In the genomic region with DNA sequence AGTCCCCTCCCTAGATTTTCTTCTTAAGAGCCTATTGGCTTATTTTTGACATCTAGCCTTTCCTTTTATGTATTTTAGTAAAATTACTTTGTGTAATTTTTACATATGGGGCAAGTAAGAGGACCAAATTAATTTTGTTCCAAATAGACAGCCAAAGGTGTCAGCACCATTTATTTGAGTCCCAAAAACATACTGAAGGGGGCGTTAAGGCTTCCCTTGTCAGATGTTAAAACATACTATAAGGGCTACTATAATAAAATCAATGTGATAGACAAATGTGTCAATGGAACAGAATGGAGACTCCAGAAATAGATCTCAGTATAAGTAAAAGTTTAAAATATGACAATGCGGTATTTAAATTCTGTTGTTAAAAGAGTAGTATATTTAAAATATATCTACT, we compare ENCODE assay signal across 15 cellular contexts.
"Had no signal": no experiment of that assay in that cellular context is flagged by ENCODE, and none has a peak within 500 bp of the region (broad histone marks: within the 10 kb centered on the region; RNA-seq: fewer than 3 reads in every experiment).

No MANE protein-coding gene starts in this region.

- FAIRE-seq: small intestine had no signal

- ATAC-seq: mucosa of descending colon; naive thymus-derived CD8-positive, alpha-beta T cell; right cardiac atrium; stimulated activated effector memory CD8-positive, alpha-beta T cell treated with anti-CD3 and anti-CD28 coated beads, Interleukin-12 subunit alpha, Interleukin-12 subunit beta, amount 100 ng/mL, for 72 hours had no signal

- H3K36me3 ChIP-seq: esophagus muscularis mucosa, thyroid gland had no signal

- DNase-seq: activated CD4-positive, alpha-beta memory T cell treated with anti-CD3 and anti-CD28 coated beads, Interleukin-2, amount 10 ng/mL, durations not matched to agents 7 days and 5 days; activated gamma-delta T cell; activated T-cell treated with anti-CD3 and anti-CD28 coated beads, Interleukin-2, amount 50 U/mL, for 48 hours; amygdala; foreskin fibroblast; immature natural killer cell; mucosa of descending colon; naive thymus-derived CD8-positive, alpha-beta T cell; nucleus accumbens; right cardiac atrium; small intestine; thyroid gland had no signal

- H3K4me3 ChIP-seq: esophagus muscularis mucosa, mucosa of descending colon, thyroid gland had no signal

- H3K9me3 ChIP-seq: esophagus muscularis mucosa, mucosa of descending colon, thyroid gland had no signal

- H3K4me1 ChIP-seq: esophagus muscularis mucosa, thyroid gland had no signal

- H3K27ac ChIP-seq: esophagus muscularis mucosa, thyroid gland, VCaP had no signal

- H3K27me3 ChIP-seq: esophagus muscularis mucosa, thyroid gland had no signal
